8 cellular contexts compared by ENCODE assay signal in the genomic region with DNA sequence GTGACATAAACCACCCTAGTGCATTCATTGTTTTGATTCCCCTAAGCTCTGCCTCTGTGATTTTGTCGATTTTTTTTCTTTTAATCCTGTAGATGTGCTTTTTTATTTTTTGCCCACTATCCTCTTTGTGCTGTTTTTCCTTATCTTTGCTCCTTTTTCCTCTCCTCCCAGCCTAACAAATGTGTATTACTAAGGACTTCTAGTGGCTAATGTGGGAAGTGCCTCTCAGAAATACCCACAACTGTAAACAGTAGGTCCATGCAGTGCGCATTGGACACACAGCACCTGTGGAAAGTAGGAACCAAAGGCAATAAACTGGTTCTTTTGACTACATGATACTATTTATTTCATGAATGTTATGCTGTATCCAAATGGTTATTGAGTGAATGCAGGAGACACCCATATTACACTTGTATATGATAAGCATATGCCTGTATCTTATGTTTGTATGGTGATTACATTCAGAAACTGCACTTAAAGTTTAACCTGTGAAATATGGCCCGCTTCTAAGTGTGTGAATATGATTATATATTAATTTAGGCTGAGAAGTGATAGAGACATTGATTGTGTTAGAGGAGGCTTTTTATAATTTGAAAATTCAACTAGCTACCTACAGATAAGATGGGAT.
DNase-seq lines count a peak whose midpoint lies in the region; ATAC-seq and TF ChIP-seq lines count a peak whose summit lies in the region.

No MANE protein-coding gene starts in this region.

- DNase-seq in AG09319 (ENCODE audit: extremely low read depth, low read depth) (no peak), GM20000 (ENCODE audit: low spot score) (no peak), OCI-M1 (lab: John Stamatoyannopoulos, UW) (peak; percentile 55), fibroblast of gingiva (ENCODE audit: low read depth) (peak; percentile 42), nephron progenitor cell (no peak), T-helper 17 cell (no peak)

- H3K4me3 Mint-ChIP-seq in nephron progenitor cell, result no peak overlapping the region
- H3K4me3 Mint-ChIP-seq in T-helper 17 cell, result no peak overlapping the region

- peak; percentile 69 for TF ChIP-seq CTCF in AG09319 (IDR thresholded peaks at IDR 0.05; ENCODE audit: low read depth, low read length)
- TF ChIP-seq CTCF in GM20000 (IDR thresholded peaks at IDR 0.05; ENCODE audit: extremely low read depth, missing control alignments), result peak; percentile 55
- peak; percentile 59 for TF ChIP-seq CTCF in nephron progenitor cell (IDR thresholded peaks at IDR 0.05)

- H3K27ac Mint-ChIP-seq in nephron progenitor cell (no peak overlapping the region), T-helper 17 cell (no peak overlapping the region)

- H3K36me3 Mint-ChIP-seq in nephron progenitor cell (ENCODE audit: low read depth), result no peaks in the 10 kb centered on the region
- peaks cover 10% of the 10 kb centered on the region for H3K36me3 Mint-ChIP-seq in T-helper 17 cell (ENCODE audit: low read depth)

- H3K9me3 Mint-ChIP-seq in nephron progenitor cell, result no peaks in the 10 kb centered on the region

- H3K4me1 Mint-ChIP-seq in nephron progenitor cell (peaks cover 13% of the 10 kb centered on the region), T-helper 17 cell (peaks cover 48% of the 10 kb centered on the region)

- peaks cover 8% of the 10 kb centered on the region for H3K27me3 Mint-ChIP-seq in nephron progenitor cell (ENCODE audit: low read depth, poor library complexity)
- no peaks in the 10 kb centered on the region for H3K27me3 Mint-ChIP-seq in T-helper 17 cell

- H3K9me3 ChIP-seq in T-helper 17 cell (ENCODE audit: control insufficient read depth, low read length, poor library complexity, severe bottlenecking), result no peaks in the 10 kb centered on the region

- ATAC-seq in T-helper 17 cell, result no peak
- no peak for ATAC-seq in GM18873 (IDR thresholded peaks at IDR 0.05; ENCODE audit: low FRiP score, unreplicated experiment)
- no peak for ATAC-seq in GM19035 (IDR thresholded peaks at IDR 0.05; ENCODE audit: unreplicated experiment)

Comparison
In these comparisons a context has a peak if more than half of its experiments do, and no peak if none do; other contexts are left out.
1. DNase-seq: peak in OCI-M1 (single experiment) and fibroblast of gingiva (single experiment); none in AG09319 (single experiment), GM20000 (single experiment), nephron progenitor cell (single experiment) and T-helper 17 cell (0 of 3).
2. Peak in every context shown above with its lines, with median percentiles within 50 percentile points of each other: CTCF ChIP-seq.